Comparison of ENCODE assay signal across 9 cellular contexts in the genomic region with DNA sequence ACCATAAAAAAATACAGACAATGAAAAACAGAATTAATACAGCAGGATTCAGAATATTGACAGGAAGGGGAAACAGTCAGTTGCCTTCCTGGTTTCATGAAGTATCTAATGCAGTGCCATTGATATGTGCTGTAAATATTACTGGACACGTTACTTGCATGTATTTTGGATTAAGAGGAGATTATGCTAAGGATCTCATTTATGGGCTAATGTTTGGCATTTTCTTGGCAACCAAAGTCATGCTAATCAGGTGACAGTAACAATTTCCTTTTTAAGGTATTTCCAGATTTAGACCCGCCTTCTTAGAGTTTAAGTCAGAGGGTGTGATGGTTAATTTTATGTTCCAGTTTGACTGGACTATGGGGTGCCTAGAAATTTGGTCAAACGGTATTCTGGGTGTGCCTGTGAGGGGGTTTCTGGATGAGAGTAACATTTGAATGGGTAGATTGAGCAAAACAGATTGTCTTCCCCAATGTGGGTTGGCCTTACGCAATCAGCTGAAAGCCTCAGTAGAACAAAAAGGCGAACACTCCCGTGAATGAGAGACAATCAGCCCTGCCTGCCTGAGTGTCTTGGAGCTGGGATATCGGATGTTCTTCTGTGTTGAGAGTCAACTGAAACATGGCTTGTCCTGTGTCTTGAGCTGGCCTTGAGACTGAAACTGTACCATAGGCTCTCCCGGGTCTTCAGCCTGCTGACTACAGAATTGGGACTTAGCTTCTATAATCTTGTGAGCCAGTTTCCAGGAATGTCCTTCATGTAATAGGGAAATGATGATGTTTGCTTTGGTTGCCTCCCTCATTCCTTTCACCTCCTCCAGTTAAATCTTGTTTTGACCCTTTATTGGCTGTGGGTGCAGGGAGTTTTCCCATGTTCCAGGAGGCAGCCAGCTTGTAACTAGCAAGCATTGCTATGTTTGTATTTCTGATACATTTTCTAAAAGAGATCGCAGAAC. TPM values are rescaled to one million over a fixed set of nuclear protein-coding genes. Genes with fewer than 3 reads are reported as not detected.
A peak's percentile ranks its signal among the peaks of the same experiment; 100 is the strongest.
DNase-seq lines count a peak whose midpoint lies in the region; ATAC-seq, FAIRE-seq and TF ChIP-seq lines count a peak whose summit lies in the region.
"Had no signal": no experiment of that assay in that cellular context is flagged by ENCODE, and none has a peak within 500 bp of the region (broad histone marks: within the 10 kb centered on the region; RNA-seq: fewer than 3 reads in every experiment).

No MANE protein-coding gene starts in this region.

- CTCF ChIA-PET in CD8-positive, alpha-beta memory T cell (lab: Charles Lee) = interaction anchor here (1.8 kb wide), 1 partner anchor 10 kb away, joined by 7 read pairs; a partner anchor contains a TSS

- no peaks in the 10 kb centered on the region for H3K27me3 ChIP-seq in CD8-positive, alpha-beta memory T cell (ENCODE audit: insufficient read depth, low read length, poor library complexity, severe bottlenecking)
- H3K27me3 ChIP-seq in pancreas (no peaks in the 10 kb centered on the region), WERI-Rb-1 (ENCODE audit: insufficient read depth, low read depth, severe bottlenecking) (no peaks in the 10 kb centered on the region)

- ATAC-seq in pancreas = no peak
- no peak for ATAC-seq in HG03520 (IDR thresholded peaks at IDR 0.05; ENCODE audit: unreplicated experiment)

- H3K27ac Mint-ChIP-seq in CD8-positive, alpha-beta memory T cell = peak overlapping the region in 5 of 8 donors; percentile 7 to 70 (median 31)

- peak overlapping the region in 4 of 7 donors; percentile 14 to 56 (median 38) for H3K4me3 Mint-ChIP-seq in CD8-positive, alpha-beta memory T cell

- H3K9me3 ChIP-seq in CD8-positive, alpha-beta memory T cell (ENCODE audit: low read length) = no peaks in the 10 kb centered on the region
- H3K9me3 ChIP-seq in pancreas (no peaks in the 10 kb centered on the region), WERI-Rb-1 (ENCODE audit: severe bottlenecking) (no peaks in the 10 kb centered on the region)

- H3K36me3 Mint-ChIP-seq in CD8-positive, alpha-beta memory T cell = peaks cover 2 to 46% (median 9%) of the 10 kb centered on the region in 3 donors

- no peaks in the 10 kb centered on the region for H3K9me3 Mint-ChIP-seq in CD8-positive, alpha-beta memory T cell

- peaks cover 30% of the 10 kb centered on the region for H3K4me1 ChIP-seq in CD8-positive, alpha-beta memory T cell (ENCODE audit: insufficient read depth, low read length)
- H3K4me1 ChIP-seq in pancreas = peaks cover 45 to 63% (median 49%) of the 10 kb centered on the region in 3 donors

- no peak for TF ChIP-seq CTCF in pancreas (IDR thresholded peaks at IDR 0.05)
- no peak for TF ChIP-seq CTCF in WERI-Rb-1 (IDR thresholded peaks at IDR 0.05; ENCODE audit: low read depth, low read length)

- H3K27ac ChIP-seq in CD8-positive, alpha-beta memory T cell (ENCODE audit: low read depth, low read length) = no peak overlapping the region
- H3K27ac ChIP-seq in pancreas (peak overlapping the region in 1 of 4 donors; percentile 24), WERI-Rb-1 (no peak overlapping the region)

- peak; percentile 60 for FAIRE-seq in pancreas (lab: Jason Lieb, UNC)

- peaks cover 59 to 83% (median 82%) of the 10 kb centered on the region in 3 donors for H3K4me1 Mint-ChIP-seq in CD8-positive, alpha-beta memory T cell

- intact Hi-C loops in pancreas (cut with DNase I) = no loop called here

- no peaks in the 10 kb centered on the region for H3K36me3 ChIP-seq in CD8-positive, alpha-beta memory T cell (ENCODE audit: insufficient read depth, low read length)
- H3K36me3 ChIP-seq in pancreas (no peaks in the 10 kb centered on the region), WERI-Rb-1 (no peaks in the 10 kb centered on the region)

- no peaks in the 10 kb centered on the region for H3K27me3 Mint-ChIP-seq in CD8-positive, alpha-beta memory T cell

- no peak for DNase-seq in CD8-positive, alpha-beta memory T cell
- peak; percentile 65 for DNase-seq in MV-4-11 (lab: John Stamatoyannopoulos, UW)
- DNase-seq in dedifferentiated amniotic fluid mesenchymal stem cell (ENCODE audit: extremely low spot score) = peak; percentile 44
- DNase-seq in pancreas = no peak
- no peak for DNase-seq in globus pallidus (ENCODE audit: low spot score)
- no peak for DNase-seq in NCI-H1436 treated with DMSO at 0.1 percent for 48 hours (lab: John Stamatoyannopoulos, UW)
- DNase-seq in WERI-Rb-1 = no peak
- DNase-seq: NCI-H524 treated with DMSO at 0.1 percent for 48 hours had no signal

- POLR2A ChIA-PET in CD8-positive, alpha-beta memory T cell (lab: Charles Lee) = no interaction called here

- 76 to 87% methylated on average over 9 of the region's 9 CpGs for WGBS in pancreas, 2 donors

- no peak overlapping the region for H3K4me3 ChIP-seq in CD8-positive, alpha-beta memory T cell (ENCODE audit: low read length)
- no peak overlapping the region for H3K4me3 ChIP-seq in pancreas
- no peak overlapping the region for H3K4me3 ChIP-seq in WERI-Rb-1 (ENCODE audit: low read depth, low read length)

RNA-seq across cellular contexts. Expression of a gene that starts 10.5 kb away (rescaled TPM):
- 10 to 100 TPM; 95.8 to 98.3 TPM for total RNA-seq in CD8-positive, alpha-beta memory T cell
- 105 TPM for polyA plus RNA-seq in CD8-positive, alpha-beta memory T cell
- 10 to 100 TPM; 22.8 to 28.6 (median 24.8) TPM for total RNA-seq in pancreas
- 10 to 100 TPM; 13.8 to 22.0 TPM for polyA plus RNA-seq in pancreas

RNA-seq across cellular contexts. Expression of a gene that starts 58.1 kb away (rescaled TPM):
- total RNA-seq in CD8-positive, alpha-beta memory T cell = 10 to 100 TPM; 50.9 to 56.7 TPM
- 50.0 TPM for polyA plus RNA-seq in CD8-positive, alpha-beta memory T cell
- 10 to 100 TPM; 14.8 to 30.5 (median 20.7) TPM for total RNA-seq in pancreas
- polyA plus RNA-seq in pancreas = 10 to 100 TPM in 1 of 2 donors, 1 to 10 TPM in 1; 8.4 to 18.4 TPM

Comparison
In these comparisons a context has a peak if more than half of its experiments do, and no peak if none do; other contexts are left out.
1. DNase-seq: peak in MV-4-11 (single experiment) and dedifferentiated amniotic fluid mesenchymal stem cell (single experiment); none in CD8-positive, alpha-beta memory T cell (0 of 5), pancreas (0 of 6), globus pallidus (single experiment), NCI-H1436 treated with DMSO at 0.1 percent for 48 hours (single experiment) and WERI-Rb-1 (single experiment).